9 cellular contexts compared by ENCODE assay signal in genomic region chr2:11389551-11390528, GRCh38. TPM values are rescaled to one million over a fixed set of nuclear protein-coding genes. Genes with fewer than 3 reads are reported as not detected.
A peak's percentile ranks its signal among the peaks of the same experiment; 100 is the strongest.
DNase-seq lines count a peak whose midpoint lies in the region; ATAC-seq, FAIRE-seq and TF ChIP-seq lines count a peak whose summit lies in the region.
"Had no signal": no experiment of that assay in that cellular context is flagged by ENCODE, and none has a peak within 500 bp of the region (broad histone marks: within the 10 kb centered on the region; RNA-seq: fewer than 3 reads in every experiment).

No MANE protein-coding gene starts in this region.

- H3K27ac ChIP-seq in stomach = peak overlapping the region; percentile 22 to 80 (median 74)

- TF ChIP-seq POLR2A in stomach (IDR thresholded peaks at IDR 0.05) = no peak

- H3K9me3 ChIP-seq in stomach = no peaks in the 10 kb centered on the region
- no peaks in the 10 kb centered on the region for H3K9me3 ChIP-seq in BE2C

- H3K36me3 ChIP-seq in bronchial epithelial cell (ENCODE audit: control insufficient read depth, insufficient read depth, low read length) (no peaks in the 10 kb centered on the region), stomach (no peaks in the 10 kb centered on the region), BE2C (no peaks in the 10 kb centered on the region)

- H3K4me3 ChIP-seq in bronchial epithelial cell (ENCODE audit: low read depth, low read length) = no peak overlapping the region
- no peak overlapping the region for H3K4me3 ChIP-seq in stomach
- H3K4me3 ChIP-seq in BE2C (ENCODE audit: low read depth, low read length) = no peak overlapping the region

- DNase-seq in LoVo (ENCODE audit: low spot score) (peak; percentile 95), bronchial epithelial cell (ENCODE audit: low read depth) (peak; percentile 94), kidney glomerular epithelial cell (lab: John Stamatoyannopoulos, UW) (peak; percentile 98), stomach (peak; percentile 77), BE2C (no peak), HTR-8/SVneo (ENCODE audit: insufficient read length, low spot score) (no peak)
- DNase-seq in activated T-helper 1 cell treated with anti-CD3 and anti-CD28 coated beads, Interleukin-12 subunit alpha, Interleukin-12 subunit beta, Interleukin-2, Interleukin-4 antibody, amounts not matched to agents 30 ng/mL and 10 ng/mL and 1 ng/mL, durations not matched to agents 14 hours and 24 hours and 36 hours (ENCODE audit: low spot score) = no peak
- DNase-seq: NCI-H69 had no signal

- peaks cover 2% of the 10 kb centered on the region for H3K27me3 Mint-ChIP-seq in activated T-helper 1 cell treated with anti-CD3 and anti-CD28 coated beads, Interleukin-12 subunit alpha, Interleukin-12 subunit beta, Interleukin-2, Interleukin-4 antibody, amounts not matched to agents 30 ng/mL and 10 ng/mL and 1 ng/mL, durations not matched to agents 14 hours and 24 hours and 36 hours (ENCODE audit: insufficient read depth)

- no peak for TF ChIP-seq EP300 in stomach (IDR thresholded peaks at IDR 0.05)

- intact Hi-C loops in stomach (cut with DNase I; ENCODE audit: low total_unique reads) = no loop called here
- intact Hi-C loops in activated T-helper 1 cell treated with anti-CD3 and anti-CD28 coated beads, Interleukin-12 subunit alpha, Interleukin-12 subunit beta, Interleukin-2, Interleukin-4 antibody, amounts not matched to agents 30 ng/mL and 10 ng/mL and 1 ng/mL, durations not matched to agents 14 hours and 24 hours and 36 hours (cut with micrococcal nuclease) = no loop called here

- TF ChIP-seq CTCF in bronchial epithelial cell (IDR thresholded peaks at IDR 0.05; ENCODE audit: insufficient read depth, low read length, severe bottlenecking) = no peak
- no peak for TF ChIP-seq CTCF in stomach (IDR thresholded peaks at IDR 0.05)
- TF ChIP-seq CTCF in BE2C (IDR thresholded peaks at IDR 0.05; ENCODE audit: low read depth, low read length) = no peak

- WGBS in stomach, 5 donors = 34 to 50% (median 48%) methylated on average over 19 to 20 of the region's 20 CpGs

- H3K36me3 Mint-ChIP-seq in activated T-helper 1 cell treated with anti-CD3 and anti-CD28 coated beads, Interleukin-12 subunit alpha, Interleukin-12 subunit beta, Interleukin-2, Interleukin-4 antibody, amounts not matched to agents 30 ng/mL and 10 ng/mL and 1 ng/mL, durations not matched to agents 14 hours and 24 hours and 36 hours (ENCODE audit: low read depth) = no peaks in the 10 kb centered on the region

- H3K4me1 ChIP-seq in stomach (peaks cover 44 to 73% (median 56%) of the 10 kb centered on the region in 4 donors), BE2C (no peaks in the 10 kb centered on the region; the same call in 1 of the 2 replicates)

- ATAC-seq in GM19328 (IDR thresholded peaks at IDR 0.05; ENCODE audit: unreplicated experiment) = no peak

- H3K4me1 Mint-ChIP-seq in activated T-helper 1 cell treated with anti-CD3 and anti-CD28 coated beads, Interleukin-12 subunit alpha, Interleukin-12 subunit beta, Interleukin-2, Interleukin-4 antibody, amounts not matched to agents 30 ng/mL and 10 ng/mL and 1 ng/mL, durations not matched to agents 14 hours and 24 hours and 36 hours (ENCODE audit: low read depth) = no peaks in the 10 kb centered on the region

- H3K9me3 Mint-ChIP-seq in activated T-helper 1 cell treated with anti-CD3 and anti-CD28 coated beads, Interleukin-12 subunit alpha, Interleukin-12 subunit beta, Interleukin-2, Interleukin-4 antibody, amounts not matched to agents 30 ng/mL and 10 ng/mL and 1 ng/mL, durations not matched to agents 14 hours and 24 hours and 36 hours = no peaks in the 10 kb centered on the region

- H3K27me3 ChIP-seq in bronchial epithelial cell (ENCODE audit: control insufficient read depth, insufficient read depth, low read length) = no peaks in the 10 kb centered on the region
- no peaks in the 10 kb centered on the region for H3K27me3 ChIP-seq in stomach
- H3K27me3 ChIP-seq in BE2C = no peaks in the 10 kb centered on the region

- H3K27ac Mint-ChIP-seq in activated T-helper 1 cell treated with anti-CD3 and anti-CD28 coated beads, Interleukin-12 subunit alpha, Interleukin-12 subunit beta, Interleukin-2, Interleukin-4 antibody, amounts not matched to agents 30 ng/mL and 10 ng/mL and 1 ng/mL, durations not matched to agents 14 hours and 24 hours and 36 hours = no peak overlapping the region

- H3K4me3 Mint-ChIP-seq in activated T-helper 1 cell treated with anti-CD3 and anti-CD28 coated beads, Interleukin-12 subunit alpha, Interleukin-12 subunit beta, Interleukin-2, Interleukin-4 antibody, amounts not matched to agents 30 ng/mL and 10 ng/mL and 1 ng/mL, durations not matched to agents 14 hours and 24 hours and 36 hours = no peak overlapping the region

- FAIRE-seq in bronchial epithelial cell (lab: Jason Lieb, UNC) (no peak), HTR-8/SVneo (lab: Jason Lieb, UNC) (no peak)

RNA-seq across cellular contexts. Expression of gene ROCK2, which starts 45.4 kb away (rescaled TPM):
- total RNA-seq in bronchial epithelial cell (20.0 and 20.7 TPM in 2 replicates), stomach (100 to 1,000 TPM in 1 of 5 donors, 10 to 100 TPM in 4; 31.6 to 113 (median 54.3) TPM)
- polyA plus RNA-seq in stomach = 10 to 100 TPM in 1 of 3 donors, 1 to 10 TPM in 2; 5.6 to 10.7 (median 7.7) TPM
- total RNA-seq in activated T-helper 1 cell treated with anti-CD3 and anti-CD28 coated beads, Interleukin-12 subunit alpha, Interleukin-12 subunit beta, Interleukin-2, Interleukin-4 antibody, amounts not matched to agents 30 ng/mL and 10 ng/mL and 1 ng/mL, durations not matched to agents 14 hours and 24 hours and 36 hours = 20.5 and 21.7 TPM in 2 replicates
- polyA plus RNA-seq in BE2C (2012; ENCODE audit: insufficient read depth, insufficient read length, low read depth) = 4.9 TPM

Comparison
In these comparisons a context has a peak if more than half of its experiments do, and no peak if none do; other contexts are left out.
1. DNase-seq: peak in LoVo (single experiment), bronchial epithelial cell (single experiment), kidney glomerular epithelial cell (single experiment) and stomach (single experiment); none in activated T-helper 1 cell treated with anti-CD3 and anti-CD28 coated beads, Interleukin-12 subunit alpha, Interleukin-12 subunit beta, Interleukin-2, Interleukin-4 antibody, amounts not matched to agents 30 ng/mL and 10 ng/mL and 1 ng/mL, durations not matched to agents 14 hours and 24 hours and 36 hours (single experiment), BE2C (single experiment) and HTR-8/SVneo (single experiment).